In the genomic region with DNA sequence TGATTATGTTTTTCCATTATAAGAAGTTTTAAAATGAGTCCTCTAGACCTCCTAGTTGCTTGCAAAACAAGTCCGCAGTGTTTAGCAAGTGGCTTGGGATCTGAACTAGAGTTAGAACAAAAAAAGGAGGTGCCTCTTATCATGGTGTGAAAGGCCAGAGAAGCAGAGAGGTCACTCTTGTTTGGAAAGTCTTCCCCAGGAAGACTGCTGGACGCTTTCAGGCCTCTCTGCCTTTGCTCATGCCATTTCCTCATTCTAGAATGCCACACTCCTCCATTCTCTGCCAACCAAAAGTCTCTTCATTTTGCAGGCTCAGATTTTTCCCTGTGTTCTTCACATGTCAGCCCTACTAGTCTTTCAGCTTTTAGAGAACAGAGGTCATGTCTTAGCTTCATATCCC, we compare ENCODE assay signal across 1 cellular context.
TF ChIP-seq lines count a peak whose summit lies in the region.

No MANE protein-coding gene starts in this region.

TF ChIP-seq in GM23338, 12 proteins besides CTCF, POLR2A, EP300 and RAD21 (continued from another document):
- TF ChIP-seq, protein P1, sequence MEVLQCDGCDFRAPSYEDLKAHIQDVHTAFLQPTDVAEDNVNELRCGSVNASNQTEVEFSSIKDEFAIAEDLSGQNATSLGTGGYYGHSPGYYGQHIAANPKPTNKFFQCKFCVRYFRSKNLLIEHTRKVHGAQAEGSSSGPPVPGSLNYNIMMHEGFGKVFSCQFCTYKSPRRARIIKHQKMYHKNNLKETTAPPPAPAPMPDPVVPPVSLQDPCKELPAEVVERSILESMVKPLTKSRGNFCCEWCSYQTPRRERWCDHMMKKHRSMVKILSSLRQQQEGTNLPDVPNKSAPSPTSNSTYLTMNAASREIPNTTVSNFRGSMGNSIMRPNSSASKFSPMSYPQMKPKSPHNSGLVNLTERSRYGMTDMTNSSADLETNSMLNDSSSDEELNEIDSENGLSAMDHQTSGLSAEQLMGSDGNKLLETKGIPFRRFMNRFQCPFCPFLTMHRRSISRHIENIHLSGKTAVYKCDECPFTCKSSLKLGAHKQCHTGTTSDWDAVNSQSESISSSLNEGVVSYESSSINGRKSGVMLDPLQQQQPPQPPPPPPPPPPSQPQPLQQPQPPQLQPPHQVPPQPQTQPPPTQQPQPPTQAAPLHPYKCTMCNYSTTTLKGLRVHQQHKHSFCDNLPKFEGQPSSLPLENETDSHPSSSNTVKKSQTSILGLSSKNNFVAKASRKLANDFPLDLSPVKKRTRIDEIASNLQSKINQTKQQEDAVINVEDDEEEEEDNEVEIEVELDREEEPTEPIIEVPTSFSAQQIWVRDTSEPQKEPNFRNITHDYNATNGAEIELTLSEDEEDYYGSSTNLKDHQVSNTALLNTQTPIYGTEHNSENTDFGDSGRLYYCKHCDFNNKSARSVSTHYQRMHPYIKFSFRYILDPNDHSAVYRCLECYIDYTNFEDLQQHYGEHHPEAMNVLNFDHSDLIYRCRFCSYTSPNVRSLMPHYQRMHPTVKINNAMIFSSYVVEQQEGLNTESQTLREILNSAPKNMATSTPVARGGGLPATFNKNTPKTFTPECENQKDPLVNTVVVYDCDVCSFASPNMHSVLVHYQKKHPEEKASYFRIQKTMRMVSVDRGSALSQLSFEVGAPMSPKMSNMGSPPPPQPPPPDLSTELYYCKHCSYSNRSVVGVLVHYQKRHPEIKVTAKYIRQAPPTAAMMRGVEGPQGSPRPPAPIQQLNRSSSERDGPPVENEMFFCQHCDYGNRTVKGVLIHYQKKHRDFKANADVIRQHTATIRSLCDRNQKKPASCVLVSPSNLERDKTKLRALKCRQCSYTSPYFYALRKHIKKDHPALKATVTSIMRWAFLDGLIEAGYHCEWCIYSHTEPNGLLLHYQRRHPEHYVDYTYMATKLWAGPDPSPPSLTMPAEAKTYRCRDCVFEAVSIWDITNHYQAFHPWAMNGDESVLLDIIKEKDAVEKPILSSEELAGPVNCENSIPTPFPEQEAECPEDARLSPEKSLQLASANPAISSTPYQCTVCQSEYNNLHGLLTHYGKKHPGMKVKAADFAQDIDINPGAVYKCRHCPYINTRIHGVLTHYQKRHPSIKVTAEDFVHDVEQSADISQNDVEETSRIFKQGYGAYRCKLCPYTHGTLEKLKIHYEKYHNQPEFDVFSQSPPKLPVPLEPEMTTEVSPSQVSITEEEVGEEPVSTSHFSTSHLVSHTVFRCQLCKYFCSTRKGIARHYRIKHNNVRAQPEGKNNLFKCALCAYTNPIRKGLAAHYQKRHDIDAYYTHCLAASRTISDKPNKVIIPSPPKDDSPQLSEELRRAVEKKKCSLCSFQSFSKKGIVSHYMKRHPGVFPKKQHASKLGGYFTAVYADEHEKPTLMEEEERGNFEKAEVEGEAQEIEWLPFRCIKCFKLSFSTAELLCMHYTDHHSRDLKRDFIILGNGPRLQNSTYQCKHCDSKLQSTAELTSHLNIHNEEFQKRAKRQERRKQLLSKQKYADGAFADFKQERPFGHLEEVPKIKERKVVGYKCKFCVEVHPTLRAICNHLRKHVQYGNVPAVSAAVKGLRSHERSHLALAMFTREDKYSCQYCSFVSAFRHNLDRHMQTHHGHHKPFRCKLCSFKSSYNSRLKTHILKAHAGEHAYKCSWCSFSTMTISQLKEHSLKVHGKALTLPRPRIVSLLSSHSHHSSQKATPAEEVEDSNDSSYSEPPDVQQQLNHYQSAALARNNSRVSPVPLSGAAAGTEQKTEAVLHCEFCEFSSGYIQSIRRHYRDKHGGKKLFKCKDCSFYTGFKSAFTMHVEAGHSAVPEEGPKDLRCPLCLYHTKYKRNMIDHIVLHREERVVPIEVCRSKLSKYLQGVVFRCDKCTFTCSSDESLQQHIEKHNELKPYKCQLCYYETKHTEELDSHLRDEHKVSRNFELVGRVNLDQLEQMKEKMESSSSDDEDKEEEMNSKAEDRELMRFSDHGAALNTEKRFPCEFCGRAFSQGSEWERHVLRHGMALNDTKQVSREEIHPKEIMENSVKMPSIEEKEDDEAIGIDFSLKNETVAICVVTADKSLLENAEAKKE (CRISPR knock-in tag; IDR thresholded peaks at IDR 0.05): no peak
- no peak for TF ChIP-seq NANOG (IDR thresholded peaks at IDR 0.05; ENCODE audit: borderline replicate concordance)
- TF ChIP-seq ZNF114 (CRISPR knock-in tag; IDR thresholded peaks at IDR 0.05): no peak
- no peak for TF ChIP-seq EZH2 (IDR thresholded peaks at IDR 0.05; ENCODE audit: low read depth, unreplicated experiment)
- TF ChIP-seq JUNB (IDR thresholded peaks at IDR 0.05; ENCODE audit: unreplicated experiment): no peak
- TF ChIP-seq STAT1 (IDR thresholded peaks at IDR 0.05; ENCODE audit: unreplicated experiment): no peak
- no peak for TF ChIP-seq EZH2phosphoT487 (IDR thresholded peaks at IDR 0.05; ENCODE audit: unreplicated experiment)
- TF ChIP-seq REST (IDR thresholded peaks at IDR 0.05; ENCODE audit: unreplicated experiment): no peak
TF ChIP-seq in GM23338: peak in this region for 0.
